Comparison of ENCODE assay signal across 1 cellular context in the genomic region with DNA sequence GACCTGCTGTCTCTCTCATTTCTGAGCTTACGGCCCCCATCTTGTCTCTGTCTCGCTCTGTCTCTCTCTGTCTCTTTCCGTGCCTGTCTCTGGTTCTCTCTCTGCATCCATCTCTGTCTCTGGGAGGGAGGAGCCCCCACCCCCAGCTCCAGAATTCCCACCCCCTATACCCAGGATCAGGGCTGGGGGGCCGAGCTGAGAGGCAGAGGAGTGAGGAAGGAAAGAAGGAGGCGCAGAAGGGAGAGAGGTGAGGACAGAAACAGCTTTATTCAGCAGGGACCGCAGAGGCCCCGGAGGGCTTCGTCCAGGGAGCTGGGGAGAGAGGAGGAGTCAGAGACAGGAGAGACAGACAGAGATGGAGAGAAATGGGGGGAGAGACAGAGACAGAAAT.
TF ChIP-seq lines count a peak whose summit lies in the region.

No MANE protein-coding gene starts in this region.

TF ChIP-seq in HepG2, 621 proteins besides CTCF, POLR2A, EP300 and RAD21:
- no peak for TF ChIP-seq JUNB (CRISPR knock-in tag; IDR thresholded peaks at IDR 0.05; ENCODE audit: borderline replicate concordance)
- TF ChIP-seq ZNF343 (CRISPR knock-in tag; IDR thresholded peaks at IDR 0.05): no peak
- TF ChIP-seq, protein P1, sequence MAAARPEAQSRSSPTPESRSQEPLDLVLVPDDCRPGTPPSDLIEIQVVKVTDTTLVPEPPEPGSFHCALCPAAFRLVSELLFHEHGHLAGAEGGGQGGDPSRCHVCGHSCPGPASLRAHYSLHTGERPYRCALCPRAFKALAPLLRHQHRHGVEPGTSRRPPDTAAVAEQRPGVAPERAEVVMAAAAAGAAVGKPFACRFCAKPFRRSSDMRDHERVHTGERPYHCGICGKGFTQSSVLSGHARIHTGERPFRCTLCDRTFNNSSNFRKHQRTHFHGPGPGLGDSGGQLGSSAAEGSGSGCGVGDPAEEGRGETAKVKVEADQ (CRISPR knock-in tag; IDR thresholded peaks at IDR 0.05; ENCODE audit: borderline replicate concordance): no peak
- TF ChIP-seq SP5 (CRISPR knock-in tag; IDR thresholded peaks at IDR 0.05; ENCODE audit: borderline replicate concordance, low read depth): no peak
TF ChIP-seq in HepG2: peak in this region for 0.
